Comparison of ENCODE assay signal across 2 cellular contexts in the genomic region with DNA sequence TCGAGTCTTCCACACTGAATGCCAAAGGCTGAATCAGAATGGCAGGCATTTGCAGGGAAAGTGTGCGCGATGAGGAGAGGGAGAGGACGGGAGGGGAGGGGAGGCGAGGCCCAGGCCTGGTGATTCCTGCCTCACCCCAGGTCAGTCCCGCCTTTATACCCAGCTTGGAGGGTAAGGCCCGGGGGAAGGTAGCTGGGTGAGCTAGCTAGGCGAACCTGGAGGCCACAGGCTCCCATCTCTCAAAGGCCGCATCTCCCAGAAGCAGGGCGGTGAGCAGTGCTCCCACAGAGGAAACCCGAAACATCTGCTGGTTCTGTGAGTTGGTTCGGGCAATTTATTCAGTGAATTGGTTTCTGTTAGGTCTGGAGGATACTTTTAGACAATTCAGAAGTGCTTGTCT.
TF ChIP-seq lines count a peak whose summit lies in the region.

No MANE protein-coding gene starts in this region.

TF ChIP-seq in IMR-90, 13 proteins besides CTCF, POLR2A, EP300 and RAD21:
- no peak for TF ChIP-seq CEBPB (IDR thresholded peaks at IDR 0.05; ENCODE audit: low read depth, low read length)
- no peak for TF ChIP-seq SMC3 (IDR thresholded peaks at IDR 0.05; ENCODE audit: low read depth, low read length)
- TF ChIP-seq FOS (IDR thresholded peaks at IDR 0.05; ENCODE audit: low read depth, low read length), result no peak
- no peak for TF ChIP-seq RFX5 (IDR thresholded peaks at IDR 0.05; ENCODE audit: low read depth, low read length)
- no peak for TF ChIP-seq RCOR1 (IDR thresholded peaks at IDR 0.05; ENCODE audit: insufficient replicate concordance, low read length)
- no peak for TF ChIP-seq MXI1 (IDR thresholded peaks at IDR 0.05; ENCODE audit: borderline replicate concordance, low read depth, low read length)
- no peak for TF ChIP-seq BHLHE40 (IDR thresholded peaks at IDR 0.05; ENCODE audit: low read depth, low read length)
- TF ChIP-seq MAZ (IDR thresholded peaks at IDR 0.05; ENCODE audit: borderline replicate concordance, low read depth, low read length), result no peak
- TF ChIP-seq CHD1 (IDR thresholded peaks at IDR 0.05; ENCODE audit: low read depth, low read length), result no peak
- TF ChIP-seq, protein P1, sequence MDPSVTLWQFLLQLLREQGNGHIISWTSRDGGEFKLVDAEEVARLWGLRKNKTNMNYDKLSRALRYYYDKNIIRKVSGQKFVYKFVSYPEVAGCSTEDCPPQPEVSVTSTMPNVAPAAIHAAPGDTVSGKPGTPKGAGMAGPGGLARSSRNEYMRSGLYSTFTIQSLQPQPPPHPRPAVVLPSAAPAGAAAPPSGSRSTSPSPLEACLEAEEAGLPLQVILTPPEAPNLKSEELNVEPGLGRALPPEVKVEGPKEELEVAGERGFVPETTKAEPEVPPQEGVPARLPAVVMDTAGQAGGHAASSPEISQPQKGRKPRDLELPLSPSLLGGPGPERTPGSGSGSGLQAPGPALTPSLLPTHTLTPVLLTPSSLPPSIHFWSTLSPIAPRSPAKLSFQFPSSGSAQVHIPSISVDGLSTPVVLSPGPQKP (IDR thresholded peaks at IDR 0.05; ENCODE audit: borderline replicate concordance, low read depth, low read length), result no peak
- TF ChIP-seq NFE2L2 (IDR thresholded peaks at IDR 0.05; ENCODE audit: low read depth, low read length), result no peak
- TF ChIP-seq MAFK (IDR thresholded peaks at IDR 0.05; ENCODE audit: low read depth, low read length), result no peak
- no peak for TF ChIP-seq USF2 (IDR thresholded peaks at IDR 0.05; ENCODE audit: low read depth, low read length)

TF ChIP-seq in H1, 55 proteins besides CTCF, POLR2A, EP300 and RAD21:
- TF ChIP-seq NRF1 (IDR thresholded peaks at IDR 0.05; ENCODE audit: low read depth, low read length), result no peak
- TF ChIP-seq CTBP2 (IDR thresholded peaks at IDR 0.05; ENCODE audit: borderline replicate concordance, insufficient read depth, insufficient read length, low read length), result no peak
- TF ChIP-seq GABPA (IDR thresholded peaks at IDR 0.05; ENCODE audit: borderline replicate concordance, insufficient read depth, low read length), result no peak
